In genomic region chr2:213216461-213216860, GRCh38 we compare ENCODE assay signal across 19 cellular contexts.
DNase-seq lines count a peak whose midpoint lies in the region; TF ChIP-seq lines count a peak whose summit lies in the region.
"Had no signal": no experiment of that assay in that cellular context is flagged by ENCODE, and none has a peak within 500 bp of the region (broad histone marks: within the 10 kb centered on the region; RNA-seq: fewer than 3 reads in every experiment).

No MANE protein-coding gene starts in this region.

- H2AFZ ChIP-seq in smooth muscle cell (ENCODE audit: low read depth), result no peak overlapping the region

- H3K27me3 Mint-ChIP-seq in HFFc6 (ENCODE audit: insufficient read depth), result no peaks in the 10 kb centered on the region; the same call in 1 of the 2 replicates
- H3K27me3 Mint-ChIP-seq: activated CD4-positive, alpha-beta T cell treated with anti-CD3 and anti-CD28 coated beads, Interleukin-2, amount 10 ng/mL, durations not matched to agents 24 days and 14 days; activated naive CD8-positive, alpha-beta T cell treated with anti-CD3 and anti-CD28 coated beads, Interleukin-2, amount 50 U/mL, for 24 hours; activated T-cell treated with anti-CD3 and anti-CD28 coated beads, Interleukin-2, amount 50 U/mL, for 24 hours; dendritic cell treated with granulocyte-macrophage colony-stimulating factor and Interleukin-4, amounts not matched to agents 40 ng/mL and 50 ng/mL, for 4 days had no signal

- no peaks in the 10 kb centered on the region for H3F3A ChIP-seq in smooth muscle cell (ENCODE audit: low read depth)

- no peak overlapping the region for H3K9ac ChIP-seq in smooth muscle cell (ENCODE audit: low read depth)
- H3K9ac ChIP-seq: BLaER1 treated with 17β-estradiol and CSF1 and Interleukin-3, amounts not matched to agents 10 nM and 100 nM had no signal

- H3K4me3 ChIP-seq in fibroblast of the aortic adventitia (ENCODE audit: low read depth, low read length) (no peak overlapping the region), smooth muscle cell (no peak overlapping the region)
- H3K4me3 ChIP-seq: BLaER1 treated with 17β-estradiol and CSF1 and Interleukin-3, amounts not matched to agents 10 nM and 100 nM; gastroesophageal sphincter; ovary had no signal

- H3K36me3 Mint-ChIP-seq in HFFc6 (ENCODE audit: low read depth), result peaks cover 3% of the 10 kb centered on the region; the same call in 1 of the 2 replicates

- peak overlapping the region; percentile 41 for H3K4me2 ChIP-seq in smooth muscle cell
- H3K4me2 ChIP-seq: BLaER1 treated with 17β-estradiol and CSF1 and Interleukin-3, amounts not matched to agents 10 nM and 100 nM had no signal

- TF ChIP-seq CTCF in HFFc6 (IDR thresholded peaks at IDR 0.05) (no peak), fibroblast of the aortic adventitia (IDR thresholded peaks at IDR 0.05; ENCODE audit: insufficient read depth, low read length) (no peak), smooth muscle cell (IDR thresholded peaks at IDR 0.05; ENCODE audit: borderline replicate concordance, insufficient read depth, poor library complexity, severe bottlenecking) (no peak), GM10248 (IDR thresholded peaks at IDR 0.05; ENCODE audit: control extremely low read depth, extremely low read depth, low read depth, missing control alignments) (no peak)

- H3K9me3 Mint-ChIP-seq in HFFc6, result no peaks in the 10 kb centered on the region
- H3K9me3 Mint-ChIP-seq: activated CD4-positive, alpha-beta T cell treated with anti-CD3 and anti-CD28 coated beads, Interleukin-2, amount 10 ng/mL, durations not matched to agents 24 days and 14 days; activated naive CD8-positive, alpha-beta T cell treated with anti-CD3 and anti-CD28 coated beads, Interleukin-2, amount 50 U/mL, for 24 hours; activated T-cell treated with anti-CD3 and anti-CD28 coated beads, Interleukin-2, amount 50 U/mL, for 24 hours; dendritic cell treated with granulocyte-macrophage colony-stimulating factor and Interleukin-4, amounts not matched to agents 40 ng/mL and 50 ng/mL, for 4 days had no signal

- H3K4me1 Mint-ChIP-seq in HFFc6 (ENCODE audit: low read depth), result peaks cover 11% of the 10 kb centered on the region
- H3K4me1 Mint-ChIP-seq: activated CD4-positive, alpha-beta T cell treated with anti-CD3 and anti-CD28 coated beads, Interleukin-2, amount 10 ng/mL, durations not matched to agents 24 days and 14 days had no signal

- no peaks in the 10 kb centered on the region for H4K20me1 ChIP-seq in smooth muscle cell (ENCODE audit: low read depth)
- H4K20me1 ChIP-seq: BLaER1 treated with 17β-estradiol and CSF1 and Interleukin-3, amounts not matched to agents 10 nM and 100 nM had no signal

- no peak overlapping the region for H3K4me3 Mint-ChIP-seq in HFFc6
- H3K4me3 Mint-ChIP-seq: activated CD4-positive, alpha-beta T cell treated with anti-CD3 and anti-CD28 coated beads, Interleukin-2, amount 10 ng/mL, durations not matched to agents 24 days and 14 days; activated naive CD8-positive, alpha-beta T cell treated with anti-CD3 and anti-CD28 coated beads, Interleukin-2, amount 50 U/mL, for 24 hours; activated T-cell treated with anti-CD3 and anti-CD28 coated beads, Interleukin-2, amount 50 U/mL, for 24 hours; dendritic cell treated with granulocyte-macrophage colony-stimulating factor and Interleukin-4, amounts not matched to agents 40 ng/mL and 50 ng/mL, for 4 days had no signal

- 73% methylated on average over 5 of the region's 5 CpGs for WGBS in smooth muscle cell (ENCODE audit: low lambda C conversion rate)

- CTCF ChIA-PET in GM10248 (lab: Yijun Ruan, JAX), result interaction anchor here (1.1 to 2.0 kb wide), 3 partner anchors 10 to 530 kb away, joined by 3 to 5 read pairs (median 3); no protein-coding TSS in a partner anchor

- no peaks in the 10 kb centered on the region for H3K79me2 ChIP-seq in smooth muscle cell (ENCODE audit: low read depth)

- peak overlapping the region; percentile 50 for H3K27ac ChIP-seq in smooth muscle cell (ENCODE audit: low read depth)
- H3K27ac ChIP-seq: BLaER1 treated with 17β-estradiol and CSF1 and Interleukin-3, amounts not matched to agents 10 nM and 100 nM; gastroesophageal sphincter; ovary had no signal

- DNase-seq in HFFc6 (peak; percentile 46), astrocyte of the hippocampus (ENCODE audit: low read depth, low spot score) (peak; percentile 77), fibroblast of the aortic adventitia (ENCODE audit: low read depth) (peak; percentile 73), smooth muscle cell (lab: John Stamatoyannopoulos, UW; ENCODE audit: unreplicated experiment) (no peak), glomerular visceral epithelial cell (ENCODE audit: extremely low spot score) (no peak), NCI-H526 treated with DMSO at 0.1 percent for 48 hours (lab: John Stamatoyannopoulos, UW) (no peak), GM10248 (ENCODE audit: extremely low spot score) (no peak), NCI-H2171 treated with DMSO at 0.1 percent for 48 hours (lab: John Stamatoyannopoulos, UW) (no peak)
- DNase-seq: activated CD4-positive, alpha-beta T cell treated with anti-CD3 and anti-CD28 coated beads, Interleukin-2, amount 10 ng/mL, durations not matched to agents 24 days and 14 days; activated naive CD8-positive, alpha-beta T cell treated with anti-CD3 and anti-CD28 coated beads, Interleukin-2, amount 50 U/mL, for 24 hours; activated T-cell treated with anti-CD3 and anti-CD28 coated beads, Interleukin-2, amount 50 U/mL, for 24 hours; DMS79 treated with DMSO at 0.1 percent for 48 hours; NCI-H1930; NCI-H69; ovary; stimulated activated CD4-positive, alpha-beta T cell treated with anti-CD3 and anti-CD28 coated beads, Interleukin-15, amount 100 ng/mL, for 24 hours had no signal

- no peaks in the 10 kb centered on the region for H3K4me1 ChIP-seq in smooth muscle cell (ENCODE audit: low read depth)
- H3K4me1 ChIP-seq: BLaER1 treated with 17β-estradiol and CSF1 and Interleukin-3, amounts not matched to agents 10 nM and 100 nM; gastroesophageal sphincter had no signal

- no peak overlapping the region for H3K27ac Mint-ChIP-seq in HFFc6
- H3K27ac Mint-ChIP-seq: activated CD4-positive, alpha-beta T cell treated with anti-CD3 and anti-CD28 coated beads, Interleukin-2, amount 10 ng/mL, durations not matched to agents 24 days and 14 days; activated naive CD8-positive, alpha-beta T cell treated with anti-CD3 and anti-CD28 coated beads, Interleukin-2, amount 50 U/mL, for 24 hours; activated T-cell treated with anti-CD3 and anti-CD28 coated beads, Interleukin-2, amount 50 U/mL, for 24 hours; dendritic cell treated with granulocyte-macrophage colony-stimulating factor and Interleukin-4, amounts not matched to agents 40 ng/mL and 50 ng/mL, for 4 days had no signal

- POLR2A ChIA-PET in GM10248 (lab: Yijun Ruan, JAX), result no interaction called here

- H3K9me3 ChIP-seq in smooth muscle cell (replicated peaks; ENCODE audit: low read depth), result no peaks in the 10 kb centered on the region
- H3K9me3 ChIP-seq: gastroesophageal sphincter, ovary had no signal

- H3K27me3 ChIP-seq in smooth muscle cell (ENCODE audit: low read depth), result no peaks in the 10 kb centered on the region
- H3K27me3 ChIP-seq: BLaER1 treated with 17β-estradiol and CSF1 and Interleukin-3, amounts not matched to agents 10 nM and 100 nM; gastroesophageal sphincter; ovary had no signal

- H3K36me3 ChIP-seq in smooth muscle cell (ENCODE audit: low read depth), result no peaks in the 10 kb centered on the region
- H3K36me3 ChIP-seq: BLaER1 treated with 17β-estradiol and CSF1 and Interleukin-3, amounts not matched to agents 10 nM and 100 nM; gastroesophageal sphincter; ovary had no signal

Comparison
In these comparisons a context has a peak if more than half of its experiments do, and no peak if none do; other contexts are left out.
1. DNase-seq: peak in HFFc6 (single experiment), astrocyte of the hippocampus (single experiment) and fibroblast of the aortic adventitia (single experiment); none in smooth muscle cell (single experiment), glomerular visceral epithelial cell (single experiment), NCI-H526 treated with DMSO at 0.1 percent for 48 hours (single experiment), GM10248 (single experiment) and NCI-H2171 treated with DMSO at 0.1 percent for 48 hours (single experiment).